ENCODE assay signal across 8 cellular contexts in genomic region chr20:45892049-45892816, GRCh38. TPM values are rescaled to one million over a fixed set of nuclear protein-coding genes. Genes with fewer than 3 reads are reported as not detected.
DNase-seq lines count a peak whose midpoint lies in the region; ATAC-seq, FAIRE-seq and TF ChIP-seq lines count a peak whose summit lies in the region.

No MANE protein-coding gene starts in this region.

- TF ChIP-seq CTCF in pancreas (IDR thresholded peaks at IDR 0.05): no peak
- no peak for TF ChIP-seq CTCF in omental fat pad (IDR thresholded peaks at IDR 0.05)

- no peak for TF ChIP-seq POLR2A in H54 (IDR thresholded peaks at IDR 0.05; ENCODE audit: low read depth, low read length)

- FAIRE-seq in H54 (lab: Jason Lieb, UNC) (no peak), pancreas (lab: Jason Lieb, UNC) (no peak)

- DNase-seq in ACHN: peak; percentile 52
- DNase-seq in H54 (ENCODE audit: insufficient read length, low spot score): peak; percentile 71
- peak; percentile 38 for DNase-seq in SW480 (ENCODE audit: low spot score)
- peak; percentile 20 for DNase-seq in fibroblast of gingiva (ENCODE audit: low read depth)
- peak in 2 of 6 donors; percentile 31 to 52 for DNase-seq in pancreas
- DNase-seq in omental fat pad (ENCODE audit: low spot score): no peak
- no peak for DNase-seq in DMS79 treated with DMSO at 0.1 percent for 48 hours (lab: John Stamatoyannopoulos, UW)
- no peak for DNase-seq in activated CD4-positive, alpha-beta T cell treated with anti-CD3 and anti-CD28 coated beads for 48 hours

- intact Hi-C loops in pancreas (cut with DNase I): no loop called here

- peak overlapping the region; percentile 65 to 93 (median 80) for H3K4me3 ChIP-seq in pancreas

- peaks cover 3 to 4% (median 4%) of the 10 kb centered on the region in 3 donors for H3K4me1 ChIP-seq in pancreas

- peak in 2 of 4 donors; percentile 26 to 40 for ATAC-seq in pancreas
- ATAC-seq in omental fat pad (ENCODE audit: low FRiP score): no peak

- H3K36me3 ChIP-seq in pancreas: no peaks in the 10 kb centered on the region

- WGBS in pancreas, 2 donors: 74 to 76% methylated on average over 9 of the region's 9 CpGs

- H3K27me3 ChIP-seq in pancreas: no peaks in the 10 kb centered on the region

- no peaks in the 10 kb centered on the region for H3K9me3 ChIP-seq in pancreas

- H3K27ac ChIP-seq in pancreas: no peak overlapping the region

- in situ Hi-C loops in ACHN (cut with HindIII; ENCODE audit: low pct_ligation_motif_present, low pct_unique_long_range_greater_than_20kb, low sequenced_read_pairs): no loop called here

RNA-seq across cellular contexts. Expression of gene CTSA, which starts 1.1 kb away (rescaled TPM):
- total RNA-seq in pancreas (10 to 100 TPM; 27.6 to 97.8 (median 41.5) TPM), omental fat pad (100 to 1,000 TPM in 1 of 4 donors, 10 to 100 TPM in 3; 79.2 to 148 (median 85.9) TPM)
- polyA plus RNA-seq in pancreas: 100 to 1,000 TPM in 1 of 2 donors, 10 to 100 TPM in 1; 89.3 to 103 TPM

RNA-seq across cellular contexts. Expression of gene NEURL2, which starts 1.2 kb away (rescaled TPM):
- total RNA-seq in pancreas: 1 to 10 TPM; 1.6 to 3.8 (median 2.2) TPM
- 1 to 10 TPM; 4.7 to 5.3 TPM for polyA plus RNA-seq in pancreas
- total RNA-seq in omental fat pad: 10 to 100 TPM in 3 of 4 donors, 1 to 10 TPM in 1; 8.5 to 32.0 (median 11.6) TPM

RNA-seq across cellular contexts. Expression of gene SPATA25, which starts 4.8 kb away (rescaled TPM):
- total RNA-seq in pancreas: 1 to 10 TPM in 1 of 6 donors, under 1 TPM in 5; 0.55 to 1.3 (median 0.84) TPM
- 1 to 10 TPM; 1.2 to 1.7 TPM for polyA plus RNA-seq in pancreas
- total RNA-seq in omental fat pad: 10 to 100 TPM in 1 of 4 donors, 1 to 10 TPM in 3; 1.8 to 27.0 (median 3.6) TPM

RNA-seq across cellular contexts. Expression of gene ZSWIM1, which starts 11.2 kb away (rescaled TPM):
- total RNA-seq in pancreas: 1 to 10 TPM; 2.9 to 6.0 (median 4.0) TPM
- 1 to 10 TPM; 2.4 to 3.1 TPM for polyA plus RNA-seq in pancreas
- total RNA-seq in omental fat pad: 1 to 10 TPM; 5.5 to 9.9 (median 7.0) TPM

RNA-seq across cellular contexts. Expression of gene PLTP, which starts 19.7 kb away (rescaled TPM):
- total RNA-seq in pancreas (100 to 1,000 TPM in 2 of 6 donors, 10 to 100 TPM in 4; 70.4 to 158 (median 95.1) TPM), omental fat pad (1,000 to 10,000 TPM in 1 of 4 donors, 100 to 1,000 TPM in 3; 215 to 1,101 (median 301) TPM)
- 10 to 100 TPM; 35.5 to 56.8 TPM for polyA plus RNA-seq in pancreas

Comparison
In these comparisons a context has a peak if more than half of its experiments do, and no peak if none do; other contexts are left out.
1. DNase-seq: peak in ACHN (single experiment), H54 (single experiment), SW480 (single experiment) and fibroblast of gingiva (single experiment); none in omental fat pad (single experiment), DMS79 treated with DMSO at 0.1 percent for 48 hours (single experiment) and activated CD4-positive, alpha-beta T cell treated with anti-CD3 and anti-CD28 coated beads for 48 hours (single experiment).